Comparison of ENCODE assay signal across 11 cellular contexts in genomic region chr4:17448689-17449088, GRCh38.
A peak's percentile ranks its signal among the peaks of the same experiment; 100 is the strongest.
DNase-seq lines count a peak whose midpoint lies in the region; ATAC-seq and TF ChIP-seq lines count a peak whose summit lies in the region.
"Had no signal": no experiment of that assay in that cellular context is flagged by ENCODE, and none has a peak within 500 bp of the region (broad histone marks: within the 10 kb centered on the region; RNA-seq: fewer than 3 reads in every experiment).

No MANE protein-coding gene starts in this region.

- DNase-seq in NB4 (ENCODE audit: low read depth) (peak; percentile 58), progenitor cell of endocrine pancreas (ENCODE audit: low spot score, unreplicated experiment) (no peak), NCI-H524 (lab: John Stamatoyannopoulos, UW) (no peak), Ammon's horn (ENCODE audit: low spot score) (no peak), caudate nucleus (lab: John Stamatoyannopoulos, UW) (no peak)
- no peak for DNase-seq in stimulated activated naive CD4-positive, alpha-beta T cell treated with Interleukin-2 at 50 U/mL for 16 hours (lab: John Stamatoyannopoulos, UW)
- DNase-seq: DMS153; effector memory CD4-positive, alpha-beta T cell; NCI-H1417 had no signal

- peak; percentile 52 for ATAC-seq in GM21717 (IDR thresholded peaks at IDR 0.05; ENCODE audit: unreplicated experiment)
- ATAC-seq in esophagus mucosa: peak; percentile 86

- no peak overlapping the region for H3K4me3 Mint-ChIP-seq in progenitor cell of endocrine pancreas (ENCODE audit: low read depth)

- peaks cover 1% of the 10 kb centered on the region for H3K36me3 Mint-ChIP-seq in progenitor cell of endocrine pancreas (ENCODE audit: insufficient read depth)

- H3K9me3 Mint-ChIP-seq in progenitor cell of endocrine pancreas (ENCODE audit: low read depth): peaks cover 9% of the 10 kb centered on the region

- TF ChIP-seq CTCF in NB4 (IDR thresholded peaks at IDR 0.05; ENCODE audit: low read depth, low read length) (no peak), progenitor cell of endocrine pancreas (IDR thresholded peaks at IDR 0.05; ENCODE audit: unreplicated experiment) (no peak)

- H3K4me1 Mint-ChIP-seq in progenitor cell of endocrine pancreas (ENCODE audit: low read depth): no peaks in the 10 kb centered on the region

- no peak for TF ChIP-seq POLR2A in NB4 (IDR thresholded peaks at IDR 0.05; ENCODE audit: extremely low read depth, insufficient read length)

- no peak overlapping the region for H3K27ac ChIP-seq in caudate nucleus (ENCODE audit: low read depth, low read length)

- H3K4me3 ChIP-seq in NB4 (ENCODE audit: low read depth, low read length): no peak overlapping the region

- peaks cover 2% of the 10 kb centered on the region for H3K27me3 Mint-ChIP-seq in progenitor cell of endocrine pancreas

- H3K27ac Mint-ChIP-seq in progenitor cell of endocrine pancreas: peak overlapping the region; percentile 60
